22 cellular contexts compared by ENCODE assay signal in the genomic region with DNA sequence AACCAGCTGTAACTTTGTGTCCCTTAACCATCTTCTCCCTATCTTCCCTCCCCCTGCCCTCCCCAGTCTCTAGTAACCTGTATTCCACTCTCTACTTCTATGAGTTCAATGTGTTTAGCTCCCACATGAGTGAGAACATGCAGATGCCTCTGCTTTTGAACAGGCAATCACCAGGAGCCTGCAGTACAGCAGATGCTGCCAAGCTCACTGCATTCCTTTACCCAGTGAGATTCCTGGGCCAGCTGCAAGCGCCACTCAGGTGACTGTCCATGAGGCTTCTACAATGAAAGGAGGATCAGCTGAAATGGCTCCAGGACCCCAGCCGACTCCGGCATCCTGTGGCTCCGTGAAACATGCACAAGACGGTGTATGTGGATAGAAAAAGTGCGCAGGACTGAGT. TPM values are rescaled to one million over a fixed set of nuclear protein-coding genes. Genes with fewer than 3 reads are reported as not detected.
"Had no signal": no experiment of that assay in that cellular context is flagged by ENCODE, and none has a peak within 500 bp of the region (broad histone marks: within the 10 kb centered on the region; RNA-seq: fewer than 3 reads in every experiment).

No MANE protein-coding gene starts in this region.

- H3K27ac ChIP-seq: esophagus squamous epithelium, gastroesophageal sphincter, left lung, pancreas, prostate gland, sigmoid colon, skin epidermis, stomach had no signal

- H3K27me3 ChIP-seq: esophagus squamous epithelium, left lung, pancreas, sigmoid colon, thyroid gland had no signal

- H3K4me1 ChIP-seq: gastroesophageal sphincter, pancreas, prostate gland had no signal

- H3K36me3 Mint-ChIP-seq: natural killer cell treated with Interleukin-12 subunit alpha and Interleukin-12 subunit beta and Interleukin-15 and Interleukin-18, amount 100 ng/mL, for 72 hours; type B pancreatic cell had no signal

- H3K4me3 Mint-ChIP-seq: dendritic cell treated with granulocyte-macrophage colony-stimulating factor and Interleukin-4, amounts not matched to agents 40 ng/mL and 50 ng/mL, for 4 days; natural killer cell treated with Interleukin-12 subunit alpha and Interleukin-12 subunit beta and Interleukin-15 and Interleukin-18, amount 100 ng/mL, for 72 hours; type B pancreatic cell had no signal

- H3K4me3 ChIP-seq: esophagus squamous epithelium, gastroesophageal sphincter, left lung, lung, pancreas, prostate gland, sigmoid colon, skin epidermis, stomach, thyroid gland had no signal

- FAIRE-seq: colon, pancreas had no signal

- H3K36me3 ChIP-seq: esophagus squamous epithelium, gastroesophageal sphincter, left lung, pancreas, prostate gland, sigmoid colon, stomach, thyroid gland had no signal

- H3K27ac Mint-ChIP-seq: dendritic cell treated with granulocyte-macrophage colony-stimulating factor and Interleukin-4, amounts not matched to agents 40 ng/mL and 50 ng/mL, for 4 days; natural killer cell treated with Interleukin-12 subunit alpha and Interleukin-12 subunit beta and Interleukin-15 and Interleukin-18, amount 100 ng/mL, for 72 hours; type B pancreatic cell had no signal

- H3K9me3 ChIP-seq: esophagus squamous epithelium, left lung, pancreas, prostate gland, sigmoid colon, thyroid gland had no signal

- ATAC-seq: gastroesophageal sphincter; left lung; natural killer cell treated with Interleukin-12 subunit alpha and Interleukin-12 subunit beta and Interleukin-15 and Interleukin-18, amount 100 ng/mL, for 72 hours; pancreas had no signal

- H3K27me3 Mint-ChIP-seq: natural killer cell treated with Interleukin-12 subunit alpha and Interleukin-12 subunit beta and Interleukin-15 and Interleukin-18, amount 100 ng/mL, for 72 hours had no signal

- DNase-seq: esophagus squamous epithelium; foreskin fibroblast; hippocampal formation; kidney glomerular epithelial cell; mesenchymal stem cell; midbrain; occipital lobe; sigmoid colon; stimulated activated CD4-positive, alpha-beta T cell treated with anti-CD3 and anti-CD28 coated beads, Interleukin-12 subunit alpha, Interleukin-12 subunit beta, amount 100 ng/mL, for 4 hours; stimulated activated naive CD4-positive, alpha-beta T cell; stomach had no signal

- H3K9me3 Mint-ChIP-seq: dendritic cell treated with granulocyte-macrophage colony-stimulating factor and Interleukin-4, amounts not matched to agents 40 ng/mL and 50 ng/mL, for 4 days; natural killer cell treated with Interleukin-12 subunit alpha and Interleukin-12 subunit beta and Interleukin-15 and Interleukin-18, amount 100 ng/mL, for 72 hours; type B pancreatic cell had no signal

RNA-seq across cellular contexts. Expression of a gene that starts 15.7 kb away (rescaled TPM):
- total RNA-seq: natural killer cell treated with Interleukin-12 subunit alpha and Interleukin-12 subunit beta and Interleukin-15 and Interleukin-18, amount 100 ng/mL, for 72 hours had no signal
